ENCODE assay signal across 21 cellular contexts in genomic region chr9:132733133-132733815, GRCh38.
DNase-seq lines count a peak whose midpoint lies in the region; ATAC-seq and TF ChIP-seq lines count a peak whose summit lies in the region.
"Had no signal": no experiment of that assay in that cellular context is flagged by ENCODE, and none has a peak within 500 bp of the region (broad histone marks: within the 10 kb centered on the region; RNA-seq: fewer than 3 reads in every experiment).

No MANE protein-coding gene starts in this region.

- intact Hi-C loops in head of caudate nucleus (cut with DNase I), result no loop called here
- intact Hi-C loops in left lung (cut with DNase I), result no loop called here

- H3K9me3 ChIP-seq in left lung, result no peaks in the 10 kb centered on the region
- H3K9me3 ChIP-seq: colonic mucosa, lower lobe of right lung, pancreas had no signal

- H3K27me3 ChIP-seq in left lung, result no peaks in the 10 kb centered on the region
- H3K27me3 ChIP-seq: colonic mucosa, pancreas had no signal

- H3K4me1 ChIP-seq in left lung, result no peaks in the 10 kb centered on the region
- H3K4me1 ChIP-seq: colonic mucosa, lower lobe of right lung, pancreas had no signal

- DNase-seq in NCI-H146 (lab: John Stamatoyannopoulos, UW) (peak; percentile 23), NCI-H146 treated with DMSO at 0.1 percent for 48 hours (lab: John Stamatoyannopoulos, UW; ENCODE audit: unreplicated experiment) (no peak), SK-N-DZ (ENCODE audit: low spot score) (peak; percentile 17), head of caudate nucleus (peak in 27 of 42 donors; percentile 5 to 48 (median 18)), NOMO-1 treated with DMSO at 0.1 percent for 48 hours (lab: John Stamatoyannopoulos, UW; ENCODE audit: unreplicated experiment) (no peak), left lung (no peak)
- DNase-seq in stimulated activated CD4-positive, alpha-beta T cell treated with anti-CD3 and anti-CD28 coated beads, Interleukin-2, amount 100 ng/mL, for 48 hours, result no peak
- DNase-seq: activated CD4-positive, alpha-beta T cell treated with anti-CD3 and anti-CD28 coated beads, Interleukin-2, amount 50 U/mL, for 4 hours; activated naive CD4-positive, alpha-beta T cell treated with anti-CD3 and anti-CD28 coated beads for 36 hours; colonic mucosa; glutamatergic neuron; lower lobe of right lung; NCI-H2029 treated with DMSO at 0.1 percent for 48 hours; NCI-H526 treated with DMSO at 0.1 percent for 48 hours; pancreas; SIG-M5; small intestine; stimulated activated CD8-positive, alpha-beta memory T cell treated with anti-CD3 and anti-CD28 coated beads, Interleukin-4, amount 100 ng/mL, for 48 hours had no signal

- H3K27ac ChIP-seq in skin epidermis (peak overlapping the region in 14 of 21 experiments; percentile 5 to 92 (median 46)), left lung (no peak overlapping the region)
- H3K27ac ChIP-seq: 22Rv1, colonic mucosa, lower lobe of right lung, pancreas, VCaP had no signal

- ATAC-seq in left lung, result no peak
- ATAC-seq: lower lobe of right lung, pancreas had no signal

- H3K36me3 ChIP-seq in left lung, result no peaks in the 10 kb centered on the region
- H3K36me3 ChIP-seq: colonic mucosa, lower lobe of right lung, pancreas had no signal

- H3K4me3 ChIP-seq in skin epidermis (no peak overlapping the region), left lung (no peak overlapping the region)
- H3K4me3 ChIP-seq: colonic mucosa, lower lobe of right lung, pancreas had no signal

- no peak for TF ChIP-seq CTCF in left lung (IDR thresholded peaks at IDR 0.05)

Comparison
In these comparisons a context has a peak if more than half of its experiments do, and no peak if none do; other contexts are left out.
1. DNase-seq: peak in NCI-H146 (single experiment), SK-N-DZ (single experiment) and head of caudate nucleus (27 of 42); none in NCI-H146 treated with DMSO at 0.1 percent for 48 hours (single experiment), NOMO-1 treated with DMSO at 0.1 percent for 48 hours (single experiment), stimulated activated CD4-positive, alpha-beta T cell treated with anti-CD3 and anti-CD28 coated beads, Interleukin-2, amount 100 ng/mL, for 48 hours (0 of 2) and left lung (0 of 2).
2. H3K27ac ChIP-seq: peak in skin epidermis (14 of 21); none in left lung (0 of 2).